In the genomic region with DNA sequence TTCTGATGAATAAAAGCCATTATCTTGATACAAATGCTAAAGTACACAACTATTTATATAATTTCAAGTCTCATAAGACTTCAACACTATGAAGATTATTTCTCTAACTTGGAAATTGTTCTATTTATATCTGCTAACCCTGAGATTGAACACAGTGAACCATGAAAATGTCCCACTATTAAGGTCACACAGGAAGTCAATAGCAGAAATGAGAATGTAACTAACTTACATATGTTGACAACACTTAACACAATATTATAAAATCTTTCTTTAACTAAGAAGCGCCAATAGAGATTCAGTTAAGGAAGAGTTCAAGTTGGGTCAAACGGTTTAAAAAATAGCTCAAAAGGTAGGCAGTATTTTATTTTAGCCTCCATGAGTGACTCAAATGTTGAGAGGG, we compare ENCODE assay signal across 12 cellular contexts.
"Had no signal": no experiment of that assay in that cellular context is flagged by ENCODE, and none has a peak within 500 bp of the region (broad histone marks: within the 10 kb centered on the region; RNA-seq: fewer than 3 reads in every experiment).

No MANE protein-coding gene starts in this region.

- H3K9me3 Mint-ChIP-seq: activated CD8-positive, alpha-beta T cell treated with anti-CD3 and anti-CD28 coated beads for 36 hours; natural killer cell had no signal

- H3K27ac ChIP-seq: heart left ventricle, prostate gland, right lobe of liver had no signal

- DNase-seq: activated CD8-positive, alpha-beta memory T cell treated with anti-CD3 and anti-CD28 coated beads, Interleukin-2, amount 50 U/mL, for 4 hours; activated CD8-positive, alpha-beta T cell treated with anti-CD3 and anti-CD28 coated beads for 36 hours; foreskin melanocyte; heart left ventricle; mucosa of descending colon; natural killer cell; nucleus accumbens; right lobe of liver; T1000; trophoblast cell had no signal

- H3K36me3 ChIP-seq: heart left ventricle, prostate gland, right lobe of liver had no signal

- H3K4me1 ChIP-seq: prostate gland, right lobe of liver had no signal

- H3K27ac Mint-ChIP-seq: activated CD8-positive, alpha-beta T cell treated with anti-CD3 and anti-CD28 coated beads for 36 hours; natural killer cell; stimulated activated effector memory CD8-positive, alpha-beta T cell treated with anti-CD3 and anti-CD28 coated beads, Interleukin-12 subunit alpha, Interleukin-12 subunit beta, amount 100 ng/mL, for 72 hours had no signal

- H3K4me3 ChIP-seq: heart left ventricle, mucosa of descending colon, prostate gland, right lobe of liver had no signal

- H3K9me3 ChIP-seq: mucosa of descending colon, prostate gland, right lobe of liver had no signal

- H3K4me3 Mint-ChIP-seq: activated CD8-positive, alpha-beta T cell treated with anti-CD3 and anti-CD28 coated beads for 36 hours; natural killer cell; stimulated activated effector memory CD8-positive, alpha-beta T cell treated with anti-CD3 and anti-CD28 coated beads, Interleukin-12 subunit alpha, Interleukin-12 subunit beta, amount 100 ng/mL, for 72 hours had no signal

- H3K27me3 Mint-ChIP-seq: activated CD8-positive, alpha-beta T cell treated with anti-CD3 and anti-CD28 coated beads for 36 hours had no signal

- H3K36me3 Mint-ChIP-seq: natural killer cell; stimulated activated effector memory CD8-positive, alpha-beta T cell treated with anti-CD3 and anti-CD28 coated beads, Interleukin-12 subunit alpha, Interleukin-12 subunit beta, amount 100 ng/mL, for 72 hours had no signal

- H3K27me3 ChIP-seq: heart left ventricle, right lobe of liver had no signal

- ATAC-seq: activated CD8-positive, alpha-beta T cell treated with anti-CD3 and anti-CD28 coated beads for 36 hours; heart left ventricle; mucosa of descending colon; natural killer cell; right lobe of liver; stimulated activated effector memory CD8-positive, alpha-beta T cell treated with anti-CD3 and anti-CD28 coated beads, Interleukin-12 subunit alpha, Interleukin-12 subunit beta, amount 100 ng/mL, for 72 hours had no signal
